Comparison of ENCODE assay signal across 1 cellular context in genomic region chr17:81991684-81992513, GRCh38.
TF ChIP-seq lines count a peak whose summit lies in the region.

No MANE protein-coding gene starts in this region.

TF ChIP-seq in HepG2, 621 proteins besides CTCF, POLR2A, EP300 and RAD21 (continued from another document and continues in another):
- TF ChIP-seq ZNF180 (CRISPR knock-in tag; IDR thresholded peaks at IDR 0.05; ENCODE audit: borderline replicate concordance, low read depth) (0 out of 2 replicates have a peak, but pooled peaks have one; percentile 81), CBFB (CRISPR knock-in tag; IDR thresholded peaks at IDR 0.05) (peak; percentile 76; the same call in 1 of the 2 replicates), KAT2B (IDR thresholded peaks at IDR 0.05; ENCODE audit: borderline replicate concordance, low read depth, low read length) (no peak), KLF9 (CRISPR knock-in tag; IDR thresholded peaks at IDR 0.05; ENCODE audit: low read depth) (peak; percentile 72), ZNF670 (CRISPR knock-in tag; IDR thresholded peaks at IDR 0.05; ENCODE audit: borderline replicate concordance) (no peak), TIGD3 (CRISPR knock-in tag; IDR thresholded peaks at IDR 0.05; ENCODE audit: borderline replicate concordance) (no peak), ZNF207 (IDR thresholded peaks at IDR 0.05; ENCODE audit: borderline replicate concordance) (no peak), ZNF12 (CRISPR knock-in tag; IDR thresholded peaks at IDR 0.05) (peak; percentile 66), ZNF138 (CRISPR knock-in tag; IDR thresholded peaks at IDR 0.05; ENCODE audit: low read depth) (no peak; the same call in 1 of the 2 replicates), TGIF2 (CRISPR knock-in tag; IDR thresholded peaks at IDR 0.05) (peak; percentile 77), SAP130 (CRISPR knock-in tag; IDR thresholded peaks at IDR 0.05; ENCODE audit: low read depth) (peak; percentile 94), ZNF576 (CRISPR knock-in tag; IDR thresholded peaks at IDR 0.05) (no peak), ZNF367 (CRISPR knock-in tag; IDR thresholded peaks at IDR 0.05; ENCODE audit: borderline replicate concordance) (peak; percentile 80; the same call in 1 of the 2 replicates), ZNF691 (CRISPR knock-in tag; IDR thresholded peaks at IDR 0.05; ENCODE audit: borderline replicate concordance, low read depth) (peak; percentile 88), TBL1XR1 (IDR thresholded peaks at IDR 0.05; ENCODE audit: borderline replicate concordance, low read length, partially characterized antibody) (no peak), MED13 (CRISPR knock-in tag; IDR thresholded peaks at IDR 0.05) (peak; percentile 88), NR1H2 (CRISPR knock-in tag; IDR thresholded peaks at IDR 0.05; ENCODE audit: borderline replicate concordance, low read depth) (peak; percentile 90), GPN1 (CRISPR knock-in tag; IDR thresholded peaks at IDR 0.05; ENCODE audit: borderline replicate concordance) (no peak; the same call in 1 of the 2 replicates), MYNN (CRISPR knock-in tag; IDR thresholded peaks at IDR 0.05; ENCODE audit: low read depth) (no peak; the same call in 1 of the 2 replicates), STAG1 (CRISPR knock-in tag; IDR thresholded peaks at IDR 0.05) (peak; percentile 61), HNRNPUL1 (IDR thresholded peaks at IDR 0.05; ENCODE audit: low read depth, low read length) (no peak; the same call in 1 of the 2 replicates), MTF1 (CRISPR knock-in tag; IDR thresholded peaks at IDR 0.05) (peak; percentile 98), E2F2 (CRISPR knock-in tag; IDR thresholded peaks at IDR 0.05; ENCODE audit: borderline replicate concordance) (no peak), ZNF350 (CRISPR knock-in tag; IDR thresholded peaks at IDR 0.05; ENCODE audit: borderline replicate concordance, low read depth) (peak; percentile 76), NFYB (CRISPR knock-in tag; IDR thresholded peaks at IDR 0.05) (peak; percentile 45), NPAS2 (CRISPR knock-in tag; IDR thresholded peaks at IDR 0.05; ENCODE audit: borderline replicate concordance) (no peak), ZSCAN30 (CRISPR knock-in tag; IDR thresholded peaks at IDR 0.05) (no peak; the same call in 1 of the 2 replicates), HINFP (CRISPR knock-in tag; IDR thresholded peaks at IDR 0.05; ENCODE audit: low read depth) (peak; percentile 39; the same call in 1 of the 2 replicates), ZNF564 (CRISPR knock-in tag; IDR thresholded peaks at IDR 0.05) (0 out of 2 replicates have a peak, but pooled peaks have one; percentile 27), PATZ1 (CRISPR knock-in tag; IDR thresholded peaks at IDR 0.05) (peak; percentile 76), RCOR2 (CRISPR knock-in tag; IDR thresholded peaks at IDR 0.05) (peak; percentile 87), TFDP1 (CRISPR knock-in tag; IDR thresholded peaks at IDR 0.05; ENCODE audit: borderline replicate concordance) (peak; percentile 93), ELF3 (CRISPR knock-in tag; IDR thresholded peaks at IDR 0.05) (peak; percentile 72), KLF6 (CRISPR knock-in tag; IDR thresholded peaks at IDR 0.05) (peak; percentile 82), NFIB (CRISPR knock-in tag; IDR thresholded peaks at IDR 0.05; ENCODE audit: borderline replicate concordance) (no peak), CSRNP2 (CRISPR knock-in tag; conservative IDR thresholded peaks at IDR 0.05; ENCODE audit: low read depth) (no peak), RERE (CRISPR knock-in tag; IDR thresholded peaks at IDR 0.05; ENCODE audit: low read depth) (peak; percentile 65; the same call in 1 of the 2 replicates), ZBTB34 (CRISPR knock-in tag; IDR thresholded peaks at IDR 0.05) (peak; percentile 92), MAX (IDR thresholded peaks at IDR 0.05) (no peak), DMTF1 (CRISPR knock-in tag; IDR thresholded peaks at IDR 0.05) (no peak), SNRNP70 (IDR thresholded peaks at IDR 0.05; ENCODE audit: low read depth, low read length) (no peak)
